ENCODE assay signal across 23 cellular contexts in the genomic region with DNA sequence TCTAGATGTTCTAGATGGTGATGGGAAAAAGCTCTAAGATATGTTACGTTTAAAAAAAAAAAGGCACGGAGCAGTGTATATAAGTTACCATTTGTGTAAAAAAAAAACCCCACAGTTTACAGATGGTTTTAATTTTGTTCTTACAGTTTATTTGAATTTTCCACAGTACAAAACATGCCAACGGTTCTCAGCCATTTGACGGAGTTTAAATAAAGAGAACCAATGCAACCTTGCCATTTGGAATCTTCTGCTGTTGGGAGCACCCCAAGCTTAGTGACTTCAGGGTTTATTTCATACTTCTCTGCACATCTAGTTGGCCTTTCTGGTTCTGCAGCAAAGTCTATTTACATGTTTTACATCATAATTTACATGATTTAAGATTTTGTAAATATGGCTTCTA. TPM values are rescaled to one million over a fixed set of nuclear protein-coding genes. Genes with fewer than 3 reads are reported as not detected.
"Had no signal": no experiment of that assay in that cellular context is flagged by ENCODE, and none has a peak within 500 bp of the region (broad histone marks: within the 10 kb centered on the region; RNA-seq: fewer than 3 reads in every experiment).

No MANE protein-coding gene starts in this region.

- H3K27ac ChIP-seq: coronary artery, psoas muscle, right lobe of liver, tibial artery, upper lobe of left lung, uterus had no signal

- H3K4me3 Mint-ChIP-seq: endodermal cell; naive thymus-derived CD4-positive, alpha-beta T cell; nephron progenitor cell; stimulated activated memory B cell treated with anti-CD40 and anti-IgM and Interleukin-4, amounts not matched to agents 10 μg/mL and 1 μg/mL and 100 μg/mL, for 72 hours; stimulated activated naive CD8-positive, alpha-beta T cell treated with anti-CD3 and anti-CD28 coated beads, Interleukin-15, Interleukin-2, amounts not matched to agents 100 ng/mL and 50 ng/mL, for 24 hours had no signal

- H3K36me3 ChIP-seq: right lobe of liver, tibial artery, upper lobe of left lung, uterus had no signal

- H3K9me3 ChIP-seq: psoas muscle, right lobe of liver, tibial artery, upper lobe of left lung, uterus had no signal

- H3K4me1 Mint-ChIP-seq: stimulated activated memory B cell treated with anti-CD40 and anti-IgM and Interleukin-4, amounts not matched to agents 10 μg/mL and 1 μg/mL and 100 μg/mL, for 72 hours had no signal

- H3K36me3 Mint-ChIP-seq: naive thymus-derived CD4-positive, alpha-beta T cell; stimulated activated memory B cell treated with anti-CD40 and anti-IgM and Interleukin-4, amounts not matched to agents 10 μg/mL and 1 μg/mL and 100 μg/mL, for 72 hours had no signal

- H3K27ac Mint-ChIP-seq: endodermal cell; naive thymus-derived CD4-positive, alpha-beta T cell; stimulated activated memory B cell treated with anti-CD40 and anti-IgM and Interleukin-4, amounts not matched to agents 10 μg/mL and 1 μg/mL and 100 μg/mL, for 72 hours; stimulated activated naive CD8-positive, alpha-beta T cell treated with anti-CD3 and anti-CD28 coated beads, Interleukin-15, Interleukin-2, amounts not matched to agents 100 ng/mL and 50 ng/mL, for 24 hours had no signal

- H3K27me3 ChIP-seq: right lobe of liver, tibial artery, upper lobe of left lung, uterus had no signal

- H3K4me3 ChIP-seq: coronary artery, psoas muscle, right lobe of liver, tibial artery, upper lobe of left lung, uterus had no signal

- H3K4me1 ChIP-seq: upper lobe of left lung, uterus had no signal

- DNase-seq: effector CD4-positive, alpha-beta T cell; endodermal cell; erythroblast; foreskin melanocyte; head of caudate nucleus; hippocampal formation; naive thymus-derived CD4-positive, alpha-beta T cell; nephron progenitor cell; psoas muscle; retina; right lobe of liver; stimulated activated CD4-positive, alpha-beta T cell treated with anti-CD3 and anti-CD28 coated beads, Interleukin-4, amount 100 ng/mL, for 1 hour; tibial artery; upper lobe of left lung; uterus had no signal

- H3K9me3 Mint-ChIP-seq: endodermal cell; naive thymus-derived CD4-positive, alpha-beta T cell; nephron progenitor cell; stimulated activated memory B cell treated with anti-CD40 and anti-IgM and Interleukin-4, amounts not matched to agents 10 μg/mL and 1 μg/mL and 100 μg/mL, for 72 hours; stimulated activated naive CD8-positive, alpha-beta T cell treated with anti-CD3 and anti-CD28 coated beads, Interleukin-15, Interleukin-2, amounts not matched to agents 100 ng/mL and 50 ng/mL, for 24 hours had no signal

- FAIRE-seq: endothelial cell of umbilical vein had no signal

- H3K27me3 Mint-ChIP-seq: naive thymus-derived CD4-positive, alpha-beta T cell; stimulated activated memory B cell treated with anti-CD40 and anti-IgM and Interleukin-4, amounts not matched to agents 10 μg/mL and 1 μg/mL and 100 μg/mL, for 72 hours; stimulated activated naive CD8-positive, alpha-beta T cell treated with anti-CD3 and anti-CD28 coated beads, Interleukin-15, Interleukin-2, amounts not matched to agents 100 ng/mL and 50 ng/mL, for 24 hours had no signal

- ATAC-seq: naive thymus-derived CD4-positive, alpha-beta T cell; psoas muscle; right lobe of liver; stimulated activated memory B cell treated with anti-CD40 and anti-IgM and Interleukin-4, amounts not matched to agents 10 μg/mL and 1 μg/mL and 100 μg/mL, for 72 hours had no signal

RNA-seq across cellular contexts. Expression of gene HPD, which starts 7.7 kb away (rescaled TPM):
- total RNA-seq: dermis microvascular lymphatic vessel endothelial cell; endothelial cell of umbilical vein; lung microvascular endothelial cell; mononuclear cell; naive thymus-derived CD4-positive, alpha-beta T cell; temporal lobe had no signal
- polyA plus RNA-seq: endothelial cell of umbilical vein; naive thymus-derived CD4-positive, alpha-beta T cell had no signal

RNA-seq across cellular contexts. Expression of gene CFAP251, which starts 52.1 kb away (rescaled TPM):
- polyA plus RNA-seq: naive thymus-derived CD4-positive, alpha-beta T cell had no signal
